1 cellular context compared by ENCODE assay signal in the genomic region with DNA sequence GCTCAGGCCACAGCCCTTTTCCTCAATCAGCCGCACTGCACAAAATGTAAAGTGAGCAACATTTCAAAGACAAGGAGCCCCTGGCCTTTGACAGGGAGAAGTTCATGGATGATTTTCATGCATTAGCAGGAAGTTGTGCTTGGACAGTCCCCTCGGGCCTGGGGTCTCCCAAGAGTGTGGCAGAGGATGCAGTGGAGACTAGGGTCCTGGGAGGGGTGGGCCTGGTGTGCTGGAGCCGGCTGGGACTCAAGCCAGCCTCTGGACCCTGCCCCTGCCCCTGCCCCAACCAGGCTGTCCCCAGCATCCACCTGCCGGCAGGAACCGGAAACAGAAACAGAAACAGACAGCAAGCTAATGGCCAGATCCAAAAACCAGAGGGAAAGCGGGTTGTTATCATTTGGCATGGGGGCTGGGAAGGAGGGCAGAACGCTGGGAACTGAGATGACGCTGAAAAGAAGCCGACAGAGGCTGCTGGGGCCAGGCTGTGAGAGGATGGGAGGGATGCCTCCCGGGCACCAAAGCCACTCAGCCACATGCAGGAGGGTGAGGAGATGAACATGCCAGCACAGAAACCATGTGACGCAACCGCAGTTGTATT.
TF ChIP-seq lines count a peak whose summit lies in the region.

No MANE protein-coding gene starts in this region.

TF ChIP-seq in H1, 55 proteins besides CTCF, POLR2A, EP300 and RAD21:
- no peak for TF ChIP-seq KDM4A (IDR thresholded peaks at IDR 0.05; ENCODE audit: low read depth, low read length, severe bottlenecking)
- TF ChIP-seq, protein P1, sequence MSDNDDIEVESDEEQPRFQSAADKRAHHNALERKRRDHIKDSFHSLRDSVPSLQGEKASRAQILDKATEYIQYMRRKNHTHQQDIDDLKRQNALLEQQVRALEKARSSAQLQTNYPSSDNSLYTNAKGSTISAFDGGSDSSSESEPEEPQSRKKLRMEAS (IDR thresholded peaks at IDR 0.05) = no peak
- TF ChIP-seq TBP (IDR thresholded peaks at IDR 0.05; ENCODE audit: low read depth, low read length) = no peak
- no peak for TF ChIP-seq SP4 (IDR thresholded peaks at IDR 0.05; ENCODE audit: low read length)
- TF ChIP-seq SP1 (IDR thresholded peaks at IDR 0.05; ENCODE audit: low read depth, low read length) = no peak
- no peak for TF ChIP-seq FOSL1 (IDR thresholded peaks at IDR 0.05; ENCODE audit: insufficient read depth, low read depth, low read length)
- TF ChIP-seq, protein P2, sequence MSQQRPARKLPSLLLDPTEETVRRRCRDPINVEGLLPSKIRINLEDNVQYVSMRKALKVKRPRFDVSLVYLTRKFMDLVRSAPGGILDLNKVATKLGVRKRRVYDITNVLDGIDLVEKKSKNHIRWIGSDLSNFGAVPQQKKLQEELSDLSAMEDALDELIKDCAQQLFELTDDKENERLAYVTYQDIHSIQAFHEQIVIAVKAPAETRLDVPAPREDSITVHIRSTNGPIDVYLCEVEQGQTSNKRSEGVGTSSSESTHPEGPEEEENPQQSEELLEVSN (IDR thresholded peaks at IDR 0.05) = no peak
- no peak for TF ChIP-seq SAP30 (IDR thresholded peaks at IDR 0.05; ENCODE audit: insufficient read depth, insufficient replicate concordance, low read length)
- no peak for TF ChIP-seq SUZ12 (IDR thresholded peaks at IDR 0.05; ENCODE audit: low read length)
- TF ChIP-seq, protein P3, sequence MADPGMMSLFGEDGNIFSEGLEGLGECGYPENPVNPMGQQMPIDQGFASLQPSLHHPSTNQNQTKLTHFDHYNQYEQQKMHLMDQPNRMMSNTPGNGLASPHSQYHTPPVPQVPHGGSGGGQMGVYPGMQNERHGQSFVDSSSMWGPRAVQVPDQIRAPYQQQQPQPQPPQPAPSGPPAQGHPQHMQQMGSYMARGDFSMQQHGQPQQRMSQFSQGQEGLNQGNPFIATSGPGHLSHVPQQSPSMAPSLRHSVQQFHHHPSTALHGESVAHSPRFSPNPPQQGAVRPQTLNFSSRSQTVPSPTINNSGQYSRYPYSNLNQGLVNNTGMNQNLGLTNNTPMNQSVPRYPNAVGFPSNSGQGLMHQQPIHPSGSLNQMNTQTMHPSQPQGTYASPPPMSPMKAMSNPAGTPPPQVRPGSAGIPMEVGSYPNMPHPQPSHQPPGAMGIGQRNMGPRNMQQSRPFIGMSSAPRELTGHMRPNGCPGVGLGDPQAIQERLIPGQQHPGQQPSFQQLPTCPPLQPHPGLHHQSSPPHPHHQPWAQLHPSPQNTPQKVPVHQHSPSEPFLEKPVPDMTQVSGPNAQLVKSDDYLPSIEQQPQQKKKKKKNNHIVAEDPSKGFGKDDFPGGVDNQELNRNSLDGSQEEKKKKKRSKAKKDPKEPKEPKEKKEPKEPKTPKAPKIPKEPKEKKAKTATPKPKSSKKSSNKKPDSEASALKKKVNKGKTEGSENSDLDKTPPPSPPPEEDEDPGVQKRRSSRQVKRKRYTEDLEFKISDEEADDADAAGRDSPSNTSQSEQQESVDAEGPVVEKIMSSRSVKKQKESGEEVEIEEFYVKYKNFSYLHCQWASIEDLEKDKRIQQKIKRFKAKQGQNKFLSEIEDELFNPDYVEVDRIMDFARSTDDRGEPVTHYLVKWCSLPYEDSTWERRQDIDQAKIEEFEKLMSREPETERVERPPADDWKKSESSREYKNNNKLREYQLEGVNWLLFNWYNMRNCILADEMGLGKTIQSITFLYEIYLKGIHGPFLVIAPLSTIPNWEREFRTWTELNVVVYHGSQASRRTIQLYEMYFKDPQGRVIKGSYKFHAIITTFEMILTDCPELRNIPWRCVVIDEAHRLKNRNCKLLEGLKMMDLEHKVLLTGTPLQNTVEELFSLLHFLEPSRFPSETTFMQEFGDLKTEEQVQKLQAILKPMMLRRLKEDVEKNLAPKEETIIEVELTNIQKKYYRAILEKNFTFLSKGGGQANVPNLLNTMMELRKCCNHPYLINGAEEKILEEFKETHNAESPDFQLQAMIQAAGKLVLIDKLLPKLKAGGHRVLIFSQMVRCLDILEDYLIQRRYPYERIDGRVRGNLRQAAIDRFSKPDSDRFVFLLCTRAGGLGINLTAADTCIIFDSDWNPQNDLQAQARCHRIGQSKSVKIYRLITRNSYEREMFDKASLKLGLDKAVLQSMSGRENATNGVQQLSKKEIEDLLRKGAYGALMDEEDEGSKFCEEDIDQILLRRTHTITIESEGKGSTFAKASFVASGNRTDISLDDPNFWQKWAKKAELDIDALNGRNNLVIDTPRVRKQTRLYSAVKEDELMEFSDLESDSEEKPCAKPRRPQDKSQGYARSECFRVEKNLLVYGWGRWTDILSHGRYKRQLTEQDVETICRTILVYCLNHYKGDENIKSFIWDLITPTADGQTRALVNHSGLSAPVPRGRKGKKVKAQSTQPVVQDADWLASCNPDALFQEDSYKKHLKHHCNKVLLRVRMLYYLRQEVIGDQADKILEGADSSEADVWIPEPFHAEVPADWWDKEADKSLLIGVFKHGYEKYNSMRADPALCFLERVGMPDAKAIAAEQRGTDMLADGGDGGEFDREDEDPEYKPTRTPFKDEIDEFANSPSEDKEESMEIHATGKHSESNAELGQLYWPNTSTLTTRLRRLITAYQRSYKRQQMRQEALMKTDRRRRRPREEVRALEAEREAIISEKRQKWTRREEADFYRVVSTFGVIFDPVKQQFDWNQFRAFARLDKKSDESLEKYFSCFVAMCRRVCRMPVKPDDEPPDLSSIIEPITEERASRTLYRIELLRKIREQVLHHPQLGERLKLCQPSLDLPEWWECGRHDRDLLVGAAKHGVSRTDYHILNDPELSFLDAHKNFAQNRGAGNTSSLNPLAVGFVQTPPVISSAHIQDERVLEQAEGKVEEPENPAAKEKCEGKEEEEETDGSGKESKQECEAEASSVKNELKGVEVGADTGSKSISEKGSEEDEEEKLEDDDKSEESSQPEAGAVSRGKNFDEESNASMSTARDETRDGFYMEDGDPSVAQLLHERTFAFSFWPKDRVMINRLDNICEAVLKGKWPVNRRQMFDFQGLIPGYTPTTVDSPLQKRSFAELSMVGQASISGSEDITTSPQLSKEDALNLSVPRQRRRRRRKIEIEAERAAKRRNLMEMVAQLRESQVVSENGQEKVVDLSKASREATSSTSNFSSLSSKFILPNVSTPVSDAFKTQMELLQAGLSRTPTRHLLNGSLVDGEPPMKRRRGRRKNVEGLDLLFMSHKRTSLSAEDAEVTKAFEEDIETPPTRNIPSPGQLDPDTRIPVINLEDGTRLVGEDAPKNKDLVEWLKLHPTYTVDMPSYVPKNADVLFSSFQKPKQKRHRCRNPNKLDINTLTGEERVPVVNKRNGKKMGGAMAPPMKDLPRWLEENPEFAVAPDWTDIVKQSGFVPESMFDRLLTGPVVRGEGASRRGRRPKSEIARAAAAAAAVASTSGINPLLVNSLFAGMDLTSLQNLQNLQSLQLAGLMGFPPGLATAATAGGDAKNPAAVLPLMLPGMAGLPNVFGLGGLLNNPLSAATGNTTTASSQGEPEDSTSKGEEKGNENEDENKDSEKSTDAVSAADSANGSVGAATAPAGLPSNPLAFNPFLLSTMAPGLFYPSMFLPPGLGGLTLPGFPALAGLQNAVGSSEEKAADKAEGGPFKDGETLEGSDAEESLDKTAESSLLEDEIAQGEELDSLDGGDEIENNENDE (IDR thresholded peaks at IDR 0.05; ENCODE audit: insufficient replicate concordance, low read length) = no peak
- TF ChIP-seq KDM1A (IDR thresholded peaks at IDR 0.05; ENCODE audit: borderline replicate concordance, low read length) = no peak
- no peak for TF ChIP-seq SIN3A (conservative IDR thresholded peaks at IDR 0.05 in 1 of 2, IDR thresholded peaks at IDR 0.05 in 1 of 2; ENCODE audit: low read depth in 1 of 2, low read length in 2 of 2)
- TF ChIP-seq GABPA (IDR thresholded peaks at IDR 0.05; ENCODE audit: borderline replicate concordance, insufficient read depth, low read length) = no peak
TF ChIP-seq in H1: peak in this region for 0.
